In genomic region chr9:16267336-16268036, GRCh38 we compare ENCODE assay signal across 8 cellular contexts.
DNase-seq lines count a peak whose midpoint lies in the region; ATAC-seq, FAIRE-seq and TF ChIP-seq lines count a peak whose summit lies in the region.

No MANE protein-coding gene starts in this region.

- H3K36me3 ChIP-seq in muscle layer of colon (ENCODE audit: insufficient read depth, low read length): no peaks in the 10 kb centered on the region

- H3K9me3 Mint-ChIP-seq in stimulated activated effector memory CD8-positive, alpha-beta T cell treated with anti-CD3 and anti-CD28 coated beads, Interleukin-12 subunit alpha, Interleukin-12 subunit beta, amount 100 ng/mL, for 72 hours: peaks cover 12% of the 10 kb centered on the region

- DNase-seq in Right ventricle myocardium superior (no peak), Right ventricle myocardium inferior (ENCODE audit: missing footprints) (no peak), coronary artery (ENCODE audit: low spot score) (no peak), erythroblast (lab: John Stamatoyannopoulos, UW) (no peak), urothelium cell line (ENCODE audit: low spot score) (no peak)
- no peak for DNase-seq in activated CD4-positive, alpha-beta T cell treated with anti-CD3 and anti-CD28 coated beads, Interleukin-2, amount 50 U/mL, for 48 hours
- DNase-seq in stimulated activated effector memory CD8-positive, alpha-beta T cell treated with anti-CD3 and anti-CD28 coated beads, Interleukin-12 subunit alpha, Interleukin-12 subunit beta, amount 100 ng/mL, for 72 hours (ENCODE audit: low spot score in 2 of 2): no peak

- TF ChIP-seq CTCF in coronary artery (IDR thresholded peaks at IDR 0.05): no peak

- no peak overlapping the region for H3K9ac ChIP-seq in muscle layer of colon (ENCODE audit: low read length)

- no peak overlapping the region for H3K4me3 Mint-ChIP-seq in stimulated activated effector memory CD8-positive, alpha-beta T cell treated with anti-CD3 and anti-CD28 coated beads, Interleukin-12 subunit alpha, Interleukin-12 subunit beta, amount 100 ng/mL, for 72 hours

- H3K27me3 ChIP-seq in muscle layer of colon (ENCODE audit: control insufficient read depth in 1 of 2, insufficient read depth in 2 of 2, low read length in 2 of 2): no peaks in the 10 kb centered on the region

- intact Hi-C loops in Right ventricle myocardium superior (cut with DNase I) (no loop called here), Right ventricle myocardium inferior (cut with DNase I) (no loop called here)

- peaks cover 15% of the 10 kb centered on the region for H3K4me1 ChIP-seq in muscle layer of colon (ENCODE audit: insufficient read depth, low read length)

- H3K36me3 Mint-ChIP-seq in stimulated activated effector memory CD8-positive, alpha-beta T cell treated with anti-CD3 and anti-CD28 coated beads, Interleukin-12 subunit alpha, Interleukin-12 subunit beta, amount 100 ng/mL, for 72 hours: no peaks in the 10 kb centered on the region

- FAIRE-seq in urothelium cell line (lab: Jason Lieb, UNC): no peak

- H3K27ac Mint-ChIP-seq in stimulated activated effector memory CD8-positive, alpha-beta T cell treated with anti-CD3 and anti-CD28 coated beads, Interleukin-12 subunit alpha, Interleukin-12 subunit beta, amount 100 ng/mL, for 72 hours: no peak overlapping the region

- ATAC-seq in Right ventricle myocardium superior (ENCODE audit: poor library complexity) (peak; percentile 33), Right ventricle myocardium inferior (no peak)
- no peak for ATAC-seq in stimulated activated effector memory CD8-positive, alpha-beta T cell treated with anti-CD3 and anti-CD28 coated beads, Interleukin-12 subunit alpha, Interleukin-12 subunit beta, amount 100 ng/mL, for 72 hours

- no peak for TF ChIP-seq POLR2A in erythroblast (IDR thresholded peaks at IDR 0.05; ENCODE audit: low read length)

- H3K4me3 ChIP-seq in coronary artery (peak overlapping the region; percentile 58), muscle layer of colon (ENCODE audit: low read depth in 1 of 2, low read length in 2 of 2) (peak overlapping the region; percentile 11 to 35)

- no peak overlapping the region for H3K27ac ChIP-seq in coronary artery
- no peak overlapping the region for H3K27ac ChIP-seq in muscle layer of colon (ENCODE audit: low read depth, low read length)

- no peaks in the 10 kb centered on the region for H3K9me3 ChIP-seq in muscle layer of colon (ENCODE audit: low read length)

- no peaks in the 10 kb centered on the region for H3K4me1 Mint-ChIP-seq in stimulated activated effector memory CD8-positive, alpha-beta T cell treated with anti-CD3 and anti-CD28 coated beads, Interleukin-12 subunit alpha, Interleukin-12 subunit beta, amount 100 ng/mL, for 72 hours
